Comparison of ENCODE assay signal across 17 cellular contexts in genomic region chr16:55207679-55208294, GRCh38.
"Had no signal": no experiment of that assay in that cellular context is flagged by ENCODE, and none has a peak within 500 bp of the region (broad histone marks: within the 10 kb centered on the region; RNA-seq: fewer than 3 reads in every experiment).

No MANE protein-coding gene starts in this region.

- H2AFZ ChIP-seq: parathyroid adenoma had no signal

- H3K27ac Mint-ChIP-seq: activated CD4-positive, alpha-beta T cell treated with anti-CD3 and anti-CD28 coated beads, Interleukin-2, amount 10 ng/mL, durations not matched to agents 7 days and 5 days; activated CD8-positive, alpha-beta T cell treated with anti-CD3 and anti-CD28 coated beads, Interleukin-2, amount 10 ng/mL, durations not matched to agents 7 days and 5 days; activated naive CD4-positive, alpha-beta T cell treated with anti-CD3 and anti-CD28 coated beads, Interleukin-2, amount 10 ng/mL, durations not matched to agents 7 days and 5 days; activated T-cell treated with anti-CD3 and anti-CD28 coated beads, Interleukin-2, amount 50 U/mL, for 24 hours; naive thymus-derived CD8-positive, alpha-beta T cell; stimulated activated memory B cell treated with anti-CD40 and anti-IgM and Interleukin-4, amounts not matched to agents 10 μg/mL and 1 μg/mL and 100 μg/mL, for 72 hours had no signal

- H3K9me3 Mint-ChIP-seq: activated CD4-positive, alpha-beta T cell treated with anti-CD3 and anti-CD28 coated beads, Interleukin-2, amount 10 ng/mL, durations not matched to agents 7 days and 5 days; activated naive CD4-positive, alpha-beta T cell treated with anti-CD3 and anti-CD28 coated beads, Interleukin-2, amount 10 ng/mL, durations not matched to agents 7 days and 5 days; activated T-cell treated with anti-CD3 and anti-CD28 coated beads, Interleukin-2, amount 50 U/mL, for 24 hours; central memory CD8-positive, alpha-beta T cell; naive thymus-derived CD8-positive, alpha-beta T cell had no signal

- H3K9ac ChIP-seq: parathyroid adenoma had no signal

- H3K36me3 Mint-ChIP-seq: activated naive CD4-positive, alpha-beta T cell treated with anti-CD3 and anti-CD28 coated beads, Interleukin-2, amount 10 ng/mL, durations not matched to agents 7 days and 5 days; naive thymus-derived CD8-positive, alpha-beta T cell; stimulated activated memory B cell treated with anti-CD40 and anti-IgM and Interleukin-4, amounts not matched to agents 10 μg/mL and 1 μg/mL and 100 μg/mL, for 72 hours had no signal

- H3K79me2 ChIP-seq: parathyroid adenoma had no signal

- H3K9me3 ChIP-seq: gastroesophageal sphincter, heart right ventricle, neutrophil, sigmoid colon, upper lobe of right lung had no signal

- H3K36me3 ChIP-seq: gastroesophageal sphincter, heart right ventricle, neutrophil, sigmoid colon, upper lobe of right lung had no signal

- H3K4me3 Mint-ChIP-seq: activated CD4-positive, alpha-beta T cell treated with anti-CD3 and anti-CD28 coated beads, Interleukin-2, amount 10 ng/mL, durations not matched to agents 7 days and 5 days; activated CD8-positive, alpha-beta T cell treated with anti-CD3 and anti-CD28 coated beads, Interleukin-2, amount 10 ng/mL, durations not matched to agents 7 days and 5 days; activated naive CD4-positive, alpha-beta T cell treated with anti-CD3 and anti-CD28 coated beads, Interleukin-2, amount 10 ng/mL, durations not matched to agents 7 days and 5 days; activated T-cell treated with anti-CD3 and anti-CD28 coated beads, Interleukin-2, amount 50 U/mL, for 24 hours; central memory CD8-positive, alpha-beta T cell; naive thymus-derived CD8-positive, alpha-beta T cell; stimulated activated memory B cell treated with anti-CD40 and anti-IgM and Interleukin-4, amounts not matched to agents 10 μg/mL and 1 μg/mL and 100 μg/mL, for 72 hours had no signal

- H3K4me1 ChIP-seq: gastroesophageal sphincter, heart right ventricle, parathyroid adenoma, sigmoid colon, upper lobe of right lung had no signal

- H3K4me3 ChIP-seq: coronary artery, gastroesophageal sphincter, heart right ventricle, sigmoid colon, upper lobe of right lung had no signal

- H3K4me1 Mint-ChIP-seq: activated CD4-positive, alpha-beta T cell treated with anti-CD3 and anti-CD28 coated beads, Interleukin-2, amount 10 ng/mL, durations not matched to agents 7 days and 5 days; activated naive CD4-positive, alpha-beta T cell treated with anti-CD3 and anti-CD28 coated beads, Interleukin-2, amount 10 ng/mL, durations not matched to agents 7 days and 5 days; central memory CD8-positive, alpha-beta T cell; stimulated activated memory B cell treated with anti-CD40 and anti-IgM and Interleukin-4, amounts not matched to agents 10 μg/mL and 1 μg/mL and 100 μg/mL, for 72 hours had no signal

- H3K27me3 ChIP-seq: neutrophil, sigmoid colon, upper lobe of right lung had no signal

- H3K27ac ChIP-seq: coronary artery, gastroesophageal sphincter, heart right ventricle, neutrophil, parathyroid adenoma, sigmoid colon, upper lobe of right lung had no signal

- ATAC-seq: activated CD8-positive, alpha-beta T cell treated with anti-CD3 and anti-CD28 coated beads, Interleukin-2, amount 10 ng/mL, durations not matched to agents 7 days and 5 days; gastroesophageal sphincter; heart right ventricle; naive thymus-derived CD8-positive, alpha-beta T cell; stimulated activated memory B cell treated with anti-CD40 and anti-IgM and Interleukin-4, amounts not matched to agents 10 μg/mL and 1 μg/mL and 100 μg/mL, for 72 hours; upper lobe of right lung had no signal

- DNase-seq: activated CD4-positive, alpha-beta T cell treated with anti-CD3 and anti-CD28 coated beads, Interleukin-2, amount 10 ng/mL, durations not matched to agents 7 days and 5 days; activated CD8-positive, alpha-beta T cell treated with anti-CD3 and anti-CD28 coated beads, Interleukin-2, amount 10 ng/mL, durations not matched to agents 7 days and 5 days; activated naive CD4-positive, alpha-beta T cell treated with anti-CD3 and anti-CD28 coated beads, Interleukin-2, amount 10 ng/mL, durations not matched to agents 7 days and 5 days; activated T-cell treated with anti-CD3 and anti-CD28 coated beads, Interleukin-2, amount 50 U/mL, for 24 hours; aorta; heart right ventricle; mesendoderm; naive thymus-derived CD8-positive, alpha-beta T cell; sigmoid colon; stimulated activated CD4-positive, alpha-beta T cell treated with anti-CD3 and anti-CD28 coated beads, Interleukin-4, amount 100 ng/mL, for 24 hours; upper lobe of right lung had no signal

- H3K27me3 Mint-ChIP-seq: activated CD4-positive, alpha-beta T cell treated with anti-CD3 and anti-CD28 coated beads, Interleukin-2, amount 10 ng/mL, durations not matched to agents 7 days and 5 days; activated naive CD4-positive, alpha-beta T cell treated with anti-CD3 and anti-CD28 coated beads, Interleukin-2, amount 10 ng/mL, durations not matched to agents 7 days and 5 days; central memory CD8-positive, alpha-beta T cell; stimulated activated memory B cell treated with anti-CD40 and anti-IgM and Interleukin-4, amounts not matched to agents 10 μg/mL and 1 μg/mL and 100 μg/mL, for 72 hours had no signal
